Comparison of ENCODE assay signal across 1 cellular context in genomic region chr3:172750368-172751187, GRCh38.
A peak's percentile ranks its signal among the peaks of the same experiment; 100 is the strongest.
TF ChIP-seq lines count a peak whose summit lies in the region.

Gene ECT2 (plus strand): TSS chr3:172750726. CDS start chr3:172754531, 3,805 bp downstream.

TF ChIP-seq in GM12878, 131 proteins besides CTCF, POLR2A, EP300 and RAD21 (continued from another document and continues in another):
- TF ChIP-seq, protein P1, sequence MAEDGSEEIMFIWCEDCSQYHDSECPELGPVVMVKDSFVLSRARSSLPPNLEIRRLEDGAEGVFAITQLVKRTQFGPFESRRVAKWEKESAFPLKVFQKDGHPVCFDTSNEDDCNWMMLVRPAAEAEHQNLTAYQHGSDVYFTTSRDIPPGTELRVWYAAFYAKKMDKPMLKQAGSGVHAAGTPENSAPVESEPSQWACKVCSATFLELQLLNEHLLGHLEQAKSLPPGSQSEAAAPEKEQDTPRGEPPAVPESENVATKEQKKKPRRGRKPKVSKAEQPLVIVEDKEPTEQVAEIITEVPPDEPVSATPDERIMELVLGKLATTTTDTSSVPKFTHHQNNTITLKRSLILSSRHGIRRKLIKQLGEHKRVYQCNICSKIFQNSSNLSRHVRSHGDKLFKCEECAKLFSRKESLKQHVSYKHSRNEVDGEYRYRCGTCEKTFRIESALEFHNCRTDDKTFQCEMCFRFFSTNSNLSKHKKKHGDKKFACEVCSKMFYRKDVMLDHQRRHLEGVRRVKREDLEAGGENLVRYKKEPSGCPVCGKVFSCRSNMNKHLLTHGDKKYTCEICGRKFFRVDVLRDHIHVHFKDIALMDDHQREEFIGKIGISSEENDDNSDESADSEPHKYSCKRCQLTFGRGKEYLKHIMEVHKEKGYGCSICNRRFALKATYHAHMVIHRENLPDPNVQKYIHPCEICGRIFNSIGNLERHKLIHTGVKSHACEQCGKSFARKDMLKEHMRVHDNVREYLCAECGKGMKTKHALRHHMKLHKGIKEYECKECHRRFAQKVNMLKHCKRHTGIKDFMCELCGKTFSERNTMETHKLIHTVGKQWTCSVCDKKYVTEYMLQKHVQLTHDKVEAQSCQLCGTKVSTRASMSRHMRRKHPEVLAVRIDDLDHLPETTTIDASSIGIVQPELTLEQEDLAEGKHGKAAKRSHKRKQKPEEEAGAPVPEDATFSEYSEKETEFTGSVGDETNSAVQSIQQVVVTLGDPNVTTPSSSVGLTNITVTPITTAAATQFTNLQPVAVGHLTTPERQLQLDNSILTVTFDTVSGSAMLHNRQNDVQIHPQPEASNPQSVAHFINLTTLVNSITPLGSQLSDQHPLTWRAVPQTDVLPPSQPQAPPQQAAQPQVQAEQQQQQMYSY (CRISPR knock-in tag; IDR thresholded peaks at IDR 0.05), result no peak
- TF ChIP-seq CREM (IDR thresholded peaks at IDR 0.05; ENCODE audit: low read depth) (peak; percentile 51; the same call in 1 of the 2 replicates), ZNF207 (IDR thresholded peaks at IDR 0.05; ENCODE audit: borderline replicate concordance) (no peak; the same call in 1 of the 2 replicates), ZBTB4 (CRISPR knock-in tag; IDR thresholded peaks at IDR 0.05) (no peak), ATF7 (IDR thresholded peaks at IDR 0.05; ENCODE audit: low read depth) (peak; percentile 25; the same call in 1 of the 2 replicates), PAX5 (IDR thresholded peaks at IDR 0.05; ENCODE audit: borderline replicate concordance, low read depth, low read length) (peak; percentile 51; the same call in 1 of the 2 replicates), MYB (IDR thresholded peaks at IDR 0.05; ENCODE audit: borderline replicate concordance, low read depth, low read length) (no peak), NFYA (IDR thresholded peaks at IDR 0.05; ENCODE audit: borderline replicate concordance, low read depth, low read length) (peak; percentile 63), SP1 (IDR thresholded peaks at IDR 0.05; ENCODE audit: low read depth, low read length) (peak; percentile 94), ZBED1 (IDR thresholded peaks at IDR 0.05; ENCODE audit: borderline replicate concordance) (no peak), NR2C2 (IDR thresholded peaks at IDR 0.05; ENCODE audit: borderline replicate concordance, control insufficient read depth, insufficient read length, low read depth) (no peak), HCFC1 (IDR thresholded peaks at IDR 0.05; ENCODE audit: low read length) (peak; percentile 36), RBBP5 (conservative IDR thresholded peaks at IDR 0.05) (no peak), SUZ12 (IDR thresholded peaks at IDR 0.05; ENCODE audit: unreplicated experiment) (no peak), NR2C1 (IDR thresholded peaks at IDR 0.05) (no peak), SPI1 (IDR thresholded peaks at IDR 0.05; ENCODE audit: borderline replicate concordance, insufficient read depth, low read depth, low read length) (no peak), TAF1 (IDR thresholded peaks at IDR 0.05; ENCODE audit: borderline replicate concordance, low read depth, low read length) (peak; percentile 53; the same call in 1 of the 2 replicates), TARDBP (IDR thresholded peaks at IDR 0.05; ENCODE audit: borderline replicate concordance) (no peak), ATF2 (IDR thresholded peaks at IDR 0.05; ENCODE audit: low read length) (no peak; the same call in 1 of the 2 replicates), STAT1 (conservative IDR thresholded peaks at IDR 0.05) (no peak), YBX1 (IDR thresholded peaks at IDR 0.05) (no peak), FOXM1 (IDR thresholded peaks at IDR 0.05; ENCODE audit: low read depth, low read length) (peak; percentile 94), BCL3 (IDR thresholded peaks at IDR 0.05; ENCODE audit: borderline replicate concordance, insufficient read depth, low read depth, low read length, poor library complexity, severe bottlenecking) (no peak), CHD2 (IDR thresholded peaks at IDR 0.05; ENCODE audit: borderline replicate concordance, low read depth, low read length) (peak; percentile 83; the same call in 1 of the 2 replicates), NRF1 (conservative IDR thresholded peaks at IDR 0.05; ENCODE audit: low read depth, low read length) (no peak), NFXL1 (IDR thresholded peaks at IDR 0.05; ENCODE audit: borderline replicate concordance) (no peak), SRF (IDR thresholded peaks at IDR 0.05; ENCODE audit: low read depth in 2 of 2, low read length in 2 of 2) (no peak), SMAD1 (IDR thresholded peaks at IDR 0.05; ENCODE audit: low read depth, partially characterized antibody) (no peak), ATF3 (IDR thresholded peaks at IDR 0.05; ENCODE audit: borderline replicate concordance, extremely low read depth, low read depth, low read length) (no peak), KDM1A (IDR thresholded peaks at IDR 0.05; ENCODE audit: borderline replicate concordance) (no peak)
- TF ChIP-seq, protein P2, sequence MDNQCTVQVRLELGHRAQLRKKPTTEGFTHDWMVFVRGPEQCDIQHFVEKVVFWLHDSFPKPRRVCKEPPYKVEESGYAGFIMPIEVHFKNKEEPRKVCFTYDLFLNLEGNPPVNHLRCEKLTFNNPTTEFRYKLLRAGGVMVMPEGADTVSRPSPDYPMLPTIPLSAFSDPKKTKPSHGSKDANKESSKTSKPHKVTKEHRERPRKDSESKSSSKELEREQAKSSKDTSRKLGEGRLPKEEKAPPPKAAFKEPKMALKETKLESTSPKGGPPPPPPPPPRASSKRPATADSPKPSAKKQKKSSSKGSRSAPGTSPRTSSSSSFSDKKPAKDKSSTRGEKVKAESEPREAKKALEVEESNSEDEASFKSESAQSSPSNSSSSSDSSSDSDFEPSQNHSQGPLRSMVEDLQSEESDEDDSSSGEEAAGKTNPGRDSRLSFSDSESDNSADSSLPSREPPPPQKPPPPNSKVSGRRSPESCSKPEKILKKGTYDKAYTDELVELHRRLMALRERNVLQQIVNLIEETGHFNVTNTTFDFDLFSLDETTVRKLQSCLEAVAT (IDR thresholded peaks at IDR 0.05), result 0 out of 2 replicates have a peak, but pooled peaks have one; percentile 32
- TF ChIP-seq, protein P3, sequence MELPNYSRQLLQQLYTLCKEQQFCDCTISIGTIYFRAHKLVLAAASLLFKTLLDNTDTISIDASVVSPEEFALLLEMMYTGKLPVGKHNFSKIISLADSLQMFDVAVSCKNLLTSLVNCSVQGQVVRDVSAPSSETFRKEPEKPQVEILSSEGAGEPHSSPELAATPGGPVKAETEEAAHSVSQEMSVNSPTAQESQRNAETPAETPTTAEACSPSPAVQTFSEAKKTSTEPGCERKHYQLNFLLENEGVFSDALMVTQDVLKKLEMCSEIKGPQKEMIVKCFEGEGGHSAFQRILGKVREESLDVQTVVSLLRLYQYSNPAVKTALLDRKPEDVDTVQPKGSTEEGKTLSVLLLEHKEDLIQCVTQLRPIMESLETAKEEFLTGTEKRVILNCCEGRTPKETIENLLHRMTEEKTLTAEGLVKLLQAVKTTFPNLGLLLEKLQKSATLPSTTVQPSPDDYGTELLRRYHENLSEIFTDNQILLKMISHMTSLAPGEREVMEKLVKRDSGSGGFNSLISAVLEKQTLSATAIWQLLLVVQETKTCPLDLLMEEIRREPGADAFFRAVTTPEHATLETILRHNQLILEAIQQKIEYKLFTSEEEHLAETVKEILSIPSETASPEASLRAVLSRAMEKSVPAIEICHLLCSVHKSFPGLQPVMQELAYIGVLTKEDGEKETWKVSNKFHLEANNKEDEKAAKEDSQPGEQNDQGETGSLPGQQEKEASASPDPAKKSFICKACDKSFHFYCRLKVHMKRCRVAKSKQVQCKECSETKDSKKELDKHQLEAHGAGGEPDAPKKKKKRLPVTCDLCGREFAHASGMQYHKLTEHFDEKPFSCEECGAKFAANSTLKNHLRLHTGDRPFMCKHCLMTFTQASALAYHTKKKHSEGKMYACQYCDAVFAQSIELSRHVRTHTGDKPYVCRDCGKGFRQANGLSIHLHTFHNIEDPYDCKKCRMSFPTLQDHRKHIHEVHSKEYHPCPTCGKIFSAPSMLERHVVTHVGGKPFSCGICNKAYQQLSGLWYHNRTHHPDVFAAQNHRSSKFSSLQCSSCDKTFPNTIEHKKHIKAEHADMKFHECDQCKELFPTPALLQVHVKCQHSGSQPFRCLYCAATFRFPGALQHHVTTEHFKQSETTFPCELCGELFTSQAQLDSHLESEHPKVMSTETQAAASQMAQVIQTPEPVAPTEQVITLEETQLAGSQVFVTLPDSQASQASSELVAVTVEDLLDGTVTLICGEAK (IDR thresholded peaks at IDR 0.05; ENCODE audit: borderline replicate concordance), result no peak; the same call in 1 of the 2 replicates
- TF ChIP-seq, protein P4, sequence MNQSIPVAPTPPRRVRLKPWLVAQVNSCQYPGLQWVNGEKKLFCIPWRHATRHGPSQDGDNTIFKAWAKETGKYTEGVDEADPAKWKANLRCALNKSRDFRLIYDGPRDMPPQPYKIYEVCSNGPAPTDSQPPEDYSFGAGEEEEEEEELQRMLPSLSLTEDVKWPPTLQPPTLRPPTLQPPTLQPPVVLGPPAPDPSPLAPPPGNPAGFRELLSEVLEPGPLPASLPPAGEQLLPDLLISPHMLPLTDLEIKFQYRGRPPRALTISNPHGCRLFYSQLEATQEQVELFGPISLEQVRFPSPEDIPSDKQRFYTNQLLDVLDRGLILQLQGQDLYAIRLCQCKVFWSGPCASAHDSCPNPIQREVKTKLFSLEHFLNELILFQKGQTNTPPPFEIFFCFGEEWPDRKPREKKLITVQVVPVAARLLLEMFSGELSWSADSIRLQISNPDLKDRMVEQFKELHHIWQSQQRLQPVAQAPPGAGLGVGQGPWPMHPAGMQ (IDR thresholded peaks at IDR 0.05; ENCODE audit: borderline replicate concordance), result no peak
- TF ChIP-seq, protein P5, sequence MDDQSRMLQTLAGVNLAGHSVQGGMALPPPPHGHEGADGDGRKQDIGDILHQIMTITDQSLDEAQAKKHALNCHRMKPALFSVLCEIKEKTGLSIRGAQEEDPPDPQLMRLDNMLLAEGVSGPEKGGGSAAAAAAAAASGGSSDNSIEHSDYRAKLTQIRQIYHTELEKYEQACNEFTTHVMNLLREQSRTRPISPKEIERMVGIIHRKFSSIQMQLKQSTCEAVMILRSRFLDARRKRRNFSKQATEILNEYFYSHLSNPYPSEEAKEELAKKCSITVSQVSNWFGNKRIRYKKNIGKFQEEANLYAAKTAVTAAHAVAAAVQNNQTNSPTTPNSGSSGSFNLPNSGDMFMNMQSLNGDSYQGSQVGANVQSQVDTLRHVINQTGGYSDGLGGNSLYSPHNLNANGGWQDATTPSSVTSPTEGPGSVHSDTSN (IDR thresholded peaks at IDR 0.05; ENCODE audit: insufficient replicate concordance, low read depth, low read length), result no peak
